Comparison of ENCODE assay signal across 8 cellular contexts in genomic region chr1:85259118-85259865, GRCh38. TPM values are rescaled to one million over a fixed set of nuclear protein-coding genes. Genes with fewer than 3 reads are reported as not detected.
DNase-seq lines count a peak whose midpoint lies in the region; ATAC-seq and TF ChIP-seq lines count a peak whose summit lies in the region.

Gene C1orf52 (minus strand): TSS chr1:85259662. CDS start chr1:85259633, 29 bp downstream.

- peaks cover 39% of the 10 kb centered on the region for H3K36me3 Mint-ChIP-seq in endothelial cell (ENCODE audit: low read depth, unreplicated experiment)

- H3K9me2 ChIP-seq in OCI-LY1 (ENCODE audit: low read depth, low read length) = no peaks in the 10 kb centered on the region

- peak within 1 kb of the TSS; percentile 93 for H3K4me3 ChIP-seq in OCI-LY1 (ENCODE audit: low read depth, low read length, poor library complexity, severe bottlenecking)

- peaks cover 11% of the 10 kb centered on the region for H3K4me1 ChIP-seq in OCI-LY1 (ENCODE audit: insufficient read depth, low read length, severe bottlenecking)

- peak within 1 kb of the TSS; percentile 94 for H3K4me3 Mint-ChIP-seq in endothelial cell (ENCODE audit: unreplicated experiment)

- peak within 1 kb of the TSS; percentile 96 for H3K27ac Mint-ChIP-seq in endothelial cell (ENCODE audit: unreplicated experiment)

- ATAC-seq in GM21515 (IDR thresholded peaks at IDR 0.05; ENCODE audit: unreplicated experiment) = peak; percentile 97

- DNase-seq in DMS 273 treated with DMSO at 0.1 percent for 48 hours (lab: John Stamatoyannopoulos, UW) (peak; percentile 77), HuH-7 (ENCODE audit: low spot score) (peak; percentile 67), endothelial cell (ENCODE audit: low spot score) (peak; percentile 99), midbrain (lab: John Stamatoyannopoulos, UW) (peak; percentile 97)
- peak; percentile 100 for DNase-seq in activated CD8-positive, alpha-beta memory T cell treated with anti-CD3 and anti-CD28 coated beads, Interleukin-2, amount 50 U/mL, for 48 hours
- peak; percentile 85 to 98 for DNase-seq in stimulated activated CD8-positive, alpha-beta memory T cell treated with anti-CD3 and anti-CD28 coated beads, Interleukin-2, amount 100 ng/mL, for 1 hour (ENCODE audit: low read depth in 2 of 2)

- no peak within 1 kb of the TSS for H2AFZ ChIP-seq in OCI-LY1 (ENCODE audit: low read length)

- no peaks in the 10 kb centered on the region for H3K9me3 ChIP-seq in OCI-LY1 (ENCODE audit: low read length)

- H4K20me1 ChIP-seq in OCI-LY1 (ENCODE audit: insufficient read depth, low read length) = no peaks in the 10 kb centered on the region

- TF ChIP-seq CTCF in OCI-LY1 (IDR thresholded peaks at IDR 0.05; ENCODE audit: low read length) (peak; percentile 93), endothelial cell (IDR thresholded peaks at IDR 0.05; ENCODE audit: unreplicated experiment) (peak; percentile 99)

- peak within 1 kb of the TSS; percentile 82 for H3K9ac ChIP-seq in OCI-LY1 (ENCODE audit: low read length)

- H3K36me3 ChIP-seq in OCI-LY1 (ENCODE audit: insufficient read depth, low read length) = peaks cover 43% of the 10 kb centered on the region

- peak within 1 kb of the TSS; percentile 81 for H3K4me2 ChIP-seq in OCI-LY1 (ENCODE audit: low read length)

- H3K27me3 ChIP-seq in OCI-LY1 (ENCODE audit: insufficient read depth, low read length) = no peaks in the 10 kb centered on the region

- peaks cover 3% of the 10 kb centered on the region for H3K27me3 Mint-ChIP-seq in endothelial cell (ENCODE audit: unreplicated experiment)

- peak within 1 kb of the TSS; percentile 16 for H3K27ac ChIP-seq in OCI-LY1 (ENCODE audit: low read depth, low read length, poor library complexity, severe bottlenecking)

- H3K4me1 Mint-ChIP-seq in endothelial cell (ENCODE audit: unreplicated experiment) = peaks cover 16% of the 10 kb centered on the region

- no peaks in the 10 kb centered on the region for H3F3A ChIP-seq in OCI-LY1 (ENCODE audit: insufficient read depth, low read length)

- peaks cover 6% of the 10 kb centered on the region for H3K9me3 Mint-ChIP-seq in endothelial cell (ENCODE audit: unreplicated experiment)

- H3K79me2 ChIP-seq in OCI-LY1 (ENCODE audit: insufficient read depth, low read length) = peaks cover 11% of the 10 kb centered on the region

RNA-seq across cellular contexts. Expression of gene C1orf52, which starts in this region (rescaled TPM):
- 37.7 TPM for total RNA-seq in endothelial cell (ENCODE audit: unreplicated experiment)

Comparison
In these comparisons a context has a peak if more than half of its experiments do, and no peak if none do; other contexts are left out.
1. Peak in every context shown above with its lines: DNase-seq, ATAC-seq, H3K4me3 ChIP-seq and H3K27ac ChIP-seq.